11 cellular contexts compared by ENCODE assay signal in genomic region chr19:40701758-40702157, GRCh38. TPM values are rescaled to one million over a fixed set of nuclear protein-coding genes. Genes with fewer than 3 reads are reported as not detected.
DNase-seq lines count a peak whose midpoint lies in the region; ATAC-seq and TF ChIP-seq lines count a peak whose summit lies in the region.
"Had no signal": no experiment of that assay in that cellular context is flagged by ENCODE, and none has a peak within 500 bp of the region (broad histone marks: within the 10 kb centered on the region; RNA-seq: fewer than 3 reads in every experiment).

No MANE protein-coding gene starts in this region.

- peaks cover 7% of the 10 kb centered on the region for H3K36me3 Mint-ChIP-seq in natural killer cell treated with Interleukin-12 subunit alpha and Interleukin-12 subunit beta and Interleukin-15 and Interleukin-18, amount 100 ng/mL, for 72 hours
- H3K36me3 Mint-ChIP-seq in natural killer cell: peaks cover 7% of the 10 kb centered on the region
- H3K36me3 Mint-ChIP-seq in stimulated activated effector memory CD8-positive, alpha-beta T cell treated with anti-CD3 and anti-CD28 coated beads, Interleukin-12 subunit alpha, Interleukin-12 subunit beta, amount 100 ng/mL, for 72 hours: peaks cover 32% of the 10 kb centered on the region

- no peak overlapping the region for H3K9ac ChIP-seq in muscle layer of colon (ENCODE audit: low read length)
- H3K9ac ChIP-seq: GM23248 had no signal

- no peak for ATAC-seq in natural killer cell treated with Interleukin-12 subunit alpha and Interleukin-12 subunit beta and Interleukin-15 and Interleukin-18, amount 100 ng/mL, for 72 hours
- no peak for ATAC-seq in natural killer cell
- no peak for ATAC-seq in stimulated activated effector memory CD8-positive, alpha-beta T cell treated with anti-CD3 and anti-CD28 coated beads, Interleukin-12 subunit alpha, Interleukin-12 subunit beta, amount 100 ng/mL, for 72 hours
- no peak for ATAC-seq in HG03039 (IDR thresholded peaks at IDR 0.05; ENCODE audit: unreplicated experiment)

- no peak for TF ChIP-seq CTCF in natural killer cell (IDR thresholded peaks at IDR 0.05)
- no peak for TF ChIP-seq CTCF in breast epithelium (IDR thresholded peaks at IDR 0.05)

- peaks cover 23% of the 10 kb centered on the region for H3K36me3 ChIP-seq in muscle layer of colon (ENCODE audit: insufficient read depth, low read length)
- no peaks in the 10 kb centered on the region for H3K36me3 ChIP-seq in breast epithelium

- H3K27me3 ChIP-seq in muscle layer of colon (ENCODE audit: control insufficient read depth in 1 of 2, insufficient read depth in 2 of 2, low read length in 2 of 2): no peaks in the 10 kb centered on the region
- H3K27me3 ChIP-seq in breast epithelium: no peaks in the 10 kb centered on the region

- no peaks in the 10 kb centered on the region for H3K9me3 Mint-ChIP-seq in natural killer cell treated with Interleukin-12 subunit alpha and Interleukin-12 subunit beta and Interleukin-15 and Interleukin-18, amount 100 ng/mL, for 72 hours
- no peaks in the 10 kb centered on the region for H3K9me3 Mint-ChIP-seq in natural killer cell
- H3K9me3 Mint-ChIP-seq in stimulated activated effector memory CD8-positive, alpha-beta T cell treated with anti-CD3 and anti-CD28 coated beads, Interleukin-12 subunit alpha, Interleukin-12 subunit beta, amount 100 ng/mL, for 72 hours: no peaks in the 10 kb centered on the region

- intact Hi-C loops in natural killer cell (cut with micrococcal nuclease): no loop called here
- intact Hi-C loops in breast epithelium (cut with DNase I; ENCODE audit: low total_unique reads): no loop called here

- TF ChIP-seq POLR2A in breast epithelium (IDR thresholded peaks at IDR 0.05): no peak

- H3K4me3 ChIP-seq in muscle layer of colon (ENCODE audit: low read depth in 1 of 2, low read length in 2 of 2) (no peak overlapping the region), breast epithelium (no peak overlapping the region)
- H3K4me3 ChIP-seq: GM23248 had no signal

- H3K27ac Mint-ChIP-seq in natural killer cell treated with Interleukin-12 subunit alpha and Interleukin-12 subunit beta and Interleukin-15 and Interleukin-18, amount 100 ng/mL, for 72 hours: no peak overlapping the region
- H3K27ac Mint-ChIP-seq in natural killer cell: no peak overlapping the region
- H3K27ac Mint-ChIP-seq in stimulated activated effector memory CD8-positive, alpha-beta T cell treated with anti-CD3 and anti-CD28 coated beads, Interleukin-12 subunit alpha, Interleukin-12 subunit beta, amount 100 ng/mL, for 72 hours: peak overlapping the region; percentile 32

- H3K27me3 Mint-ChIP-seq in natural killer cell treated with Interleukin-12 subunit alpha and Interleukin-12 subunit beta and Interleukin-15 and Interleukin-18, amount 100 ng/mL, for 72 hours: no peaks in the 10 kb centered on the region
- no peaks in the 10 kb centered on the region for H3K27me3 Mint-ChIP-seq in natural killer cell (ENCODE audit: low read depth in 2 of 2)

- peaks cover 0 to 3% of the 10 kb centered on the region in 2 donors for H3K4me1 Mint-ChIP-seq in natural killer cell treated with Interleukin-12 subunit alpha and Interleukin-12 subunit beta and Interleukin-15 and Interleukin-18, amount 100 ng/mL, for 72 hours (ENCODE audit: low read depth in 2 of 2)
- peaks cover 0 to 6% of the 10 kb centered on the region in 2 donors for H3K4me1 Mint-ChIP-seq in natural killer cell
- H3K4me1 Mint-ChIP-seq in stimulated activated effector memory CD8-positive, alpha-beta T cell treated with anti-CD3 and anti-CD28 coated beads, Interleukin-12 subunit alpha, Interleukin-12 subunit beta, amount 100 ng/mL, for 72 hours: peaks cover 4% of the 10 kb centered on the region

- H3K4me1 ChIP-seq in muscle layer of colon (ENCODE audit: insufficient read depth, low read length): peaks cover 15% of the 10 kb centered on the region
- no peaks in the 10 kb centered on the region for H3K4me1 ChIP-seq in breast epithelium

- DNase-seq in natural killer cell treated with Interleukin-12 subunit alpha and Interleukin-12 subunit beta and Interleukin-15 and Interleukin-18, amount 100 ng/mL, for 72 hours (ENCODE audit: low spot score): peak; percentile 8
- DNase-seq in natural killer cell (no peak), breast epithelium (ENCODE audit: low spot score in 2 of 2) (no peak), SW 1271 (lab: John Stamatoyannopoulos, UW) (no peak)
- no peak for DNase-seq in stimulated activated effector memory CD8-positive, alpha-beta T cell treated with anti-CD3 and anti-CD28 coated beads, Interleukin-12 subunit alpha, Interleukin-12 subunit beta, amount 100 ng/mL, for 72 hours (ENCODE audit: low spot score in 2 of 2)
- DNase-seq: DMS53, IMR-90 had no signal

- H3K27ac ChIP-seq in muscle layer of colon (ENCODE audit: low read depth, low read length) (peak overlapping the region; percentile 13), breast epithelium (no peak overlapping the region)
- H3K27ac ChIP-seq: 22Rv1, GM23248 had no signal

- H3K9me3 ChIP-seq in muscle layer of colon (ENCODE audit: low read length) (no peaks in the 10 kb centered on the region), breast epithelium (no peaks in the 10 kb centered on the region)

- no peak overlapping the region for H3K4me3 Mint-ChIP-seq in natural killer cell treated with Interleukin-12 subunit alpha and Interleukin-12 subunit beta and Interleukin-15 and Interleukin-18, amount 100 ng/mL, for 72 hours
- no peak overlapping the region for H3K4me3 Mint-ChIP-seq in natural killer cell
- no peak overlapping the region for H3K4me3 Mint-ChIP-seq in stimulated activated effector memory CD8-positive, alpha-beta T cell treated with anti-CD3 and anti-CD28 coated beads, Interleukin-12 subunit alpha, Interleukin-12 subunit beta, amount 100 ng/mL, for 72 hours

RNA-seq across cellular contexts. Expression of gene NUMBL, which starts 11.3 kb away (rescaled TPM):
- total RNA-seq in natural killer cell treated with Interleukin-12 subunit alpha and Interleukin-12 subunit beta and Interleukin-15 and Interleukin-18, amount 100 ng/mL, for 72 hours: 10 to 100 TPM in 1 of 2 donors, 1 to 10 TPM in 1; 6.6 to 13.9 TPM
- total RNA-seq in natural killer cell: 10 to 100 TPM in 2 of 3 donors, 1 to 10 TPM in 1; 9.9 to 19.5 (median 10.2) TPM
- 10 to 100 TPM; 24.6 to 34.7 (median 30.9) TPM for total RNA-seq in breast epithelium

RNA-seq across cellular contexts. Expression of gene COQ8B, which starts 14.9 kb away (rescaled TPM):
- total RNA-seq in natural killer cell treated with Interleukin-12 subunit alpha and Interleukin-12 subunit beta and Interleukin-15 and Interleukin-18, amount 100 ng/mL, for 72 hours: 10 to 100 TPM; 28.7 to 41.7 TPM
- total RNA-seq in natural killer cell: 10 to 100 TPM; 31.8 to 46.7 (median 39.6) TPM
- total RNA-seq in breast epithelium: 10 to 100 TPM; 28.2 to 50.8 (median 45.7) TPM

RNA-seq across cellular contexts. Expression of gene ITPKC, which starts 15.2 kb away (rescaled TPM):
- 10 to 100 TPM in 1 of 2 donors, 1 to 10 TPM in 1; 9.0 to 10.3 TPM for total RNA-seq in natural killer cell treated with Interleukin-12 subunit alpha and Interleukin-12 subunit beta and Interleukin-15 and Interleukin-18, amount 100 ng/mL, for 72 hours
- total RNA-seq in natural killer cell: 10 to 100 TPM in 2 of 3 donors, 1 to 10 TPM in 1; 8.7 to 11.1 (median 11.0) TPM
- 10 to 100 TPM; 41.8 to 71.6 (median 55.1) TPM for total RNA-seq in breast epithelium

RNA-seq across cellular contexts. Expression of gene ACTMAP, which starts 48.5 kb away (rescaled TPM):
- 10 to 100 TPM; 10.9 to 16.6 TPM for total RNA-seq in natural killer cell treated with Interleukin-12 subunit alpha and Interleukin-12 subunit beta and Interleukin-15 and Interleukin-18, amount 100 ng/mL, for 72 hours
- total RNA-seq in natural killer cell: 1 to 10 TPM; 5.9 to 9.6 (median 8.2) TPM
- total RNA-seq in breast epithelium: 1 to 10 TPM; 2.6 to 3.2 (median 2.9) TPM

RNA-seq across cellular contexts. Expression of gene SNRPA, which starts 49.2 kb away (rescaled TPM):
- 100 to 1,000 TPM in 1 of 2 donors, 10 to 100 TPM in 1; 95.5 to 191 TPM for total RNA-seq in natural killer cell treated with Interleukin-12 subunit alpha and Interleukin-12 subunit beta and Interleukin-15 and Interleukin-18, amount 100 ng/mL, for 72 hours
- 10 to 100 TPM; 56.2 to 65.9 (median 60.9) TPM for total RNA-seq in natural killer cell
- 10 to 100 TPM; 41.6 to 52.8 (median 52.1) TPM for total RNA-seq in breast epithelium
